Comparison of ENCODE assay signal across 10 cellular contexts in the genomic region with DNA sequence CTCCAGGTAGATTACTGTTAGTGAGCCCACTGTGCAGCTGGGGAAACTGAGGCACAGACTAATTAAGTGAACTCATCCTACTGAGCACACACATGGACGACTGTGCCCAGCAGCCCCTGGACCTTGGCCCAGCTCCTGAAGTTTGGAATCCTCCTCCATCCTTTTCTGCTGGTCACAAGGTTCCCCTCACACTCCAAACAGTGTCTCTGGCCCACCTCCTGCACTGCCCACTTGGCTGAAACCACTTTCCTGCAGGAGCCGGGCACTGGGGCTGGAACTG. TPM values are rescaled to one million over a fixed set of nuclear protein-coding genes. Genes with fewer than 3 reads are reported as not detected.
DNase-seq lines count a peak whose midpoint lies in the region; ATAC-seq and TF ChIP-seq lines count a peak whose summit lies in the region.
"Had no signal": no experiment of that assay in that cellular context is flagged by ENCODE, and none has a peak within 500 bp of the region (broad histone marks: within the 10 kb centered on the region; RNA-seq: fewer than 3 reads in every experiment).

No MANE protein-coding gene starts in this region.

- H3K4me3 ChIP-seq in AG09309 (ENCODE audit: control insufficient read depth, low read depth, low read length) (peak overlapping the region; percentile 0; the same call in 1 of the 2 replicates), SJSA1 (no peak overlapping the region; the same call in 1 of the 2 replicates), epithelial cell of proximal tubule (ENCODE audit: low read depth, low read length) (peak overlapping the region; percentile 30)

- peaks cover 60% of the 10 kb centered on the region for H3K4me1 ChIP-seq in SJSA1 (replicated peaks)

- peak overlapping the region; percentile 41 for H3K4me3 Mint-ChIP-seq in osteocyte (ENCODE audit: unreplicated experiment)

- H3K9me3 ChIP-seq in SJSA1 (replicated peaks), result no peaks in the 10 kb centered on the region

- no peaks in the 10 kb centered on the region for H3K36me3 ChIP-seq in SJSA1

- in situ Hi-C loops in ACHN (cut with HindIII; ENCODE audit: low pct_ligation_motif_present, low pct_unique_long_range_greater_than_20kb, low sequenced_read_pairs), result no loop called here

- TF ChIP-seq CTCF in AG09309 (IDR thresholded peaks at IDR 0.05; ENCODE audit: control insufficient read depth, insufficient read depth, low read depth, low read length, missing control alignments), result no peak
- no peak for TF ChIP-seq CTCF in epithelial cell of proximal tubule (conservative IDR thresholded peaks at IDR 0.05; ENCODE audit: low read depth, low read length)
- TF ChIP-seq CTCF in osteocyte (IDR thresholded peaks at IDR 0.05), result no peak

- no peaks in the 10 kb centered on the region for H3K36me3 Mint-ChIP-seq in osteocyte (ENCODE audit: unreplicated experiment)

- DNase-seq in AG09309 (ENCODE audit: low read depth) (no peak), SJSA1 (ENCODE audit: low read depth in 1 of 2, low spot score in 2 of 2) (no peak), epithelial cell of proximal tubule (ENCODE audit: low read depth) (no peak), osteocyte (ENCODE audit: extremely low spot score, unreplicated experiment) (no peak), ACHN (no peak), pons (ENCODE audit: low spot score) (no peak)
- DNase-seq: NCI-H510A treated with DMSO at 0.1 percent for 48 hours had no signal

- H3K27me3 ChIP-seq in SJSA1 (replicated peaks), result no peaks in the 10 kb centered on the region

- no peaks in the 10 kb centered on the region for H3K27me3 Mint-ChIP-seq in osteocyte (ENCODE audit: unreplicated experiment)

- ATAC-seq in GM21786 (IDR thresholded peaks at IDR 0.05; ENCODE audit: unreplicated experiment) (no peak), HG03108 (IDR thresholded peaks at IDR 0.05; ENCODE audit: unreplicated experiment) (no peak)

- no peaks in the 10 kb centered on the region for H3K9me3 Mint-ChIP-seq in osteocyte (ENCODE audit: unreplicated experiment)
- H3K9me3 Mint-ChIP-seq: CD14-positive monocyte had no signal

- H3K27ac ChIP-seq in SJSA1, result peak overlapping the region; percentile 58; the same call in 1 of the 2 replicates

- H3K4me1 Mint-ChIP-seq in osteocyte (ENCODE audit: unreplicated experiment), result peaks cover 69% of the 10 kb centered on the region

- peak overlapping the region; percentile 85 for H3K27ac Mint-ChIP-seq in osteocyte (ENCODE audit: unreplicated experiment)

RNA-seq across cellular contexts. Expression of a gene that starts 3.6 kb away (rescaled TPM):
- 5.8 and 9.2 TPM in 2 replicates for total RNA-seq in SJSA1 (2014; rRNA removed; shearing (Covaris generic))
- total RNA-seq in epithelial cell of proximal tubule (35.2 and 101 TPM in 2 replicates), osteocyte (14.5 and 17.5 TPM in 2 replicates)

RNA-seq across cellular contexts. Expression of a gene that starts 30.2 kb away (rescaled TPM):
- not detected in 2 replicates for total RNA-seq in SJSA1 (2014; rRNA removed; shearing (Covaris generic))
- total RNA-seq in epithelial cell of proximal tubule (not detected in 2 replicates), osteocyte (not detected in 2 replicates)

RNA-seq across cellular contexts. Expression of a gene that starts 39.9 kb away (rescaled TPM):
- total RNA-seq in SJSA1 (2014; rRNA removed; shearing (Covaris generic)), result 4.4 and 5.2 TPM in 2 replicates
- 10.2 and 49.9 TPM in 2 replicates for total RNA-seq in epithelial cell of proximal tubule
- total RNA-seq in osteocyte, result 8.6 and 9.1 TPM in 2 replicates

RNA-seq across cellular contexts. Expression of a gene that starts 42.2 kb away (rescaled TPM):
- 0.13 TPM in 1 of 2 replicates, not detected in the other for total RNA-seq in SJSA1 (2014; rRNA removed; shearing (Covaris generic))
- total RNA-seq in epithelial cell of proximal tubule, result 0.22 and 5.8 TPM in 2 replicates
- total RNA-seq in osteocyte, result 1.3 and 1.4 TPM in 2 replicates

RNA-seq across cellular contexts. Expression of a gene that starts 44.7 kb away (rescaled TPM):
- total RNA-seq in SJSA1 (2014; rRNA removed; shearing (Covaris generic)), result 18.6 and 29.7 TPM in 2 replicates
- total RNA-seq in epithelial cell of proximal tubule (15.6 and 23.6 TPM in 2 replicates), osteocyte (30.7 and 32.4 TPM in 2 replicates)
